Comparison of ENCODE assay signal across 19 cellular contexts in genomic region chr10:119358140-119358512, GRCh38.
A peak's percentile ranks its signal among the peaks of the same experiment; 100 is the strongest.
DNase-seq lines count a peak whose midpoint lies in the region; ATAC-seq, FAIRE-seq and TF ChIP-seq lines count a peak whose summit lies in the region.
"Had no signal": no experiment of that assay in that cellular context is flagged by ENCODE, and none has a peak within 500 bp of the region (broad histone marks: within the 10 kb centered on the region; RNA-seq: fewer than 3 reads in every experiment).

No MANE protein-coding gene starts in this region.

- H3K4me3 ChIP-seq in HepG2 (replicated peaks in 1 of 3; ENCODE audit: insufficient read depth in 1 of 3, low read depth in 2 of 3, low read length in 3 of 3) (no peak overlapping the region), skeletal muscle tissue (ENCODE audit: low read length in 3 of 3) (no peak overlapping the region), H7 (ENCODE audit: insufficient read depth, low read depth, low read length) (no peak overlapping the region)
- H3K4me3 ChIP-seq: GM23338 had no signal

- TF ChIP-seq EP300 in HepG2 (IDR thresholded peaks at IDR 0.05; ENCODE audit: low read depth in 2 of 2, low read length in 2 of 2) (no peak), HepG2 (CRISPR knock-in tag; IDR thresholded peaks at IDR 0.05; ENCODE audit: borderline replicate concordance) (no peak)

- ATAC-seq in Right ventricle myocardium inferior (peak; percentile 57), HepG2 (no peak)
- ATAC-seq: GM23338, Panc1 had no signal

- H3K27me3 ChIP-seq in HepG2 (ENCODE audit: control insufficient read depth in 1 of 2, insufficient read depth in 2 of 2, low read length in 2 of 2) (no peaks in the 10 kb centered on the region), skeletal muscle tissue (ENCODE audit: control insufficient read depth in 3 of 3, insufficient read depth in 3 of 3, low read length in 3 of 3) (no peaks in the 10 kb centered on the region), H7 (ENCODE audit: control insufficient read depth, insufficient read depth, low read length) (no peaks in the 10 kb centered on the region)

- H3K4me1 ChIP-seq in HepG2 (ENCODE audit: insufficient read depth, low read length) (peaks cover 29% of the 10 kb centered on the region), skeletal muscle tissue (ENCODE audit: control insufficient read depth in 3 of 3, insufficient read depth in 3 of 3, low read length in 3 of 3) (peaks cover 15 to 27% (median 15%) of the 10 kb centered on the region in 3 donors)

- no peak overlapping the region for H3K4me2 ChIP-seq in HepG2 (ENCODE audit: low read depth, low read length)
- H3K4me2 ChIP-seq: GM23338, SK-N-SH had no signal

- H3K27ac ChIP-seq in HepG2 (ENCODE audit: extremely low read length, insufficient read depth, low read length) (no peak overlapping the region), skeletal muscle tissue (ENCODE audit: low read depth, low read length) (peak overlapping the region; percentile 8)

- peaks cover 14% of the 10 kb centered on the region for H3K9me3 ChIP-seq in HepG2 (ENCODE audit: low read length)
- peaks cover 0 to 5% (median 3%) of the 10 kb centered on the region in 3 donors for H3K9me3 ChIP-seq in skeletal muscle tissue (ENCODE audit: control insufficient read depth in 3 of 3, low read length in 3 of 3)
- H3K9me3 ChIP-seq: SK-N-SH had no signal

- WGBS in HepG2 (ENCODE audit: low lambda C conversion rate), result no CpG with 5 or more reads among the region's 6 CpGs

- CTCF ChIA-PET in HepG2 (lab: Yijun Ruan, JAX; ENCODE audit: low intra/inter-chr PET ratio, low total read pairs), result no interaction called here

- no TSS peak for BruUV-seq in HepG2 (replicated peaks; lab: Mats Ljungman, UMichigan)

- no peaks in the 10 kb centered on the region for H3K79me2 ChIP-seq in HepG2 (ENCODE audit: insufficient read depth, low read length)

- FAIRE-seq in HepG2 (lab: Jason Lieb, UNC), result no peak

- no peak for TF ChIP-seq POLR2A in HepG2 (IDR thresholded peaks at IDR 0.05; ENCODE audit: insufficient read depth in 1 of 2, low read depth in 2 of 2, low read length in 2 of 2)

- H4K20me1 ChIP-seq in HepG2 (ENCODE audit: insufficient read depth, low read length), result no peaks in the 10 kb centered on the region

- in situ Hi-C loops in HepG2 (cut with HindIII; ENCODE audit: extremely low pct_ligation_motif_present, low pct_unique_long_range_greater_than_20kb), result no loop called here

- H2AFZ ChIP-seq in HepG2 (ENCODE audit: low read length), result no peak overlapping the region
- H2AFZ ChIP-seq: GM23338 had no signal

- H3K36me3 ChIP-seq in HepG2 (replicated peaks in 1 of 2; ENCODE audit: control insufficient read depth in 1 of 2, insufficient read depth in 2 of 2, low read length in 2 of 2), result no peaks in the 10 kb centered on the region
- no peaks in the 10 kb centered on the region for H3K36me3 ChIP-seq in skeletal muscle tissue (ENCODE audit: control insufficient read depth in 3 of 3, insufficient read depth in 3 of 3, low read length in 3 of 3)
- H3K36me3 ChIP-seq in H7 (replicated peaks; ENCODE audit: control insufficient read depth, insufficient read depth, low read length), result no peaks in the 10 kb centered on the region

- no peak for TF ChIP-seq CTCF in HepG2 (CRISPR knock-in tag; IDR thresholded peaks at IDR 0.05)

- intact Hi-C loops in Right ventricle myocardium inferior (cut with DNase I), result no loop called here
- intact Hi-C loops in cardiac septum (cut with DNase I), result loop anchor here (2.0 kb wide), 1 partner anchor 21 kb away; no protein-coding TSS in a partner anchor
- intact Hi-C loops in HepG2 (cut with micrococcal nuclease; ENCODE audit: unreplicated experiment), result no loop called here

- POLR2A ChIA-PET in HepG2 (lab: Yijun Ruan, JAX), result no interaction called here

- no peak for TF ChIP-seq RAD21 in HepG2 (CRISPR knock-in tag; IDR thresholded peaks at IDR 0.05)

- H3K9ac ChIP-seq in HepG2 (ENCODE audit: insufficient read depth, low read depth, low read length) (no peak overlapping the region), skeletal muscle tissue (ENCODE audit: low read depth in 1 of 3, low read length in 3 of 3) (no peak overlapping the region)
- H3K9ac ChIP-seq: SK-N-SH had no signal

- DNase-seq in Right ventricle myocardium inferior (ENCODE audit: missing footprints), result no peak
- no peak for DNase-seq in cardiac septum (ENCODE audit: low spot score)
- DNase-seq in HepG2 (ENCODE audit: low spot score), result no peak
- DNase-seq in globus pallidus (ENCODE audit: low spot score), result no peak
- DNase-seq in T1000 (lab: John Stamatoyannopoulos, UW), result no peak
- DNase-seq in H7, result no peak
- no peak for DNase-seq in RKO (ENCODE audit: low spot score)
- DNase-seq: 8988T; CD4-positive, alpha-beta memory T cell; KBM-7; NCI-H1436; NCI-H2029 treated with DMSO at 0.1 percent for 48 hours; NCI-H510A treated with DMSO at 0.1 percent for 48 hours; NCI-H82; SHP77; SK-N-SH had no signal

TF ChIP-seq in HepG2, 621 proteins besides CTCF, POLR2A, EP300 and RAD21:
- TF ChIP-seq ZNF432 (CRISPR knock-in tag; IDR thresholded peaks at IDR 0.05; ENCODE audit: borderline replicate concordance), result no peak
- TF ChIP-seq TAF1 (CRISPR knock-in tag; IDR thresholded peaks at IDR 0.05), result 0 out of 2 replicates have a peak, but pooled peaks have one; percentile 17
- no peak for TF ChIP-seq STAT6 (CRISPR knock-in tag; IDR thresholded peaks at IDR 0.05; ENCODE audit: borderline replicate concordance)
